1 cellular context compared by ENCODE assay signal in the genomic region with DNA sequence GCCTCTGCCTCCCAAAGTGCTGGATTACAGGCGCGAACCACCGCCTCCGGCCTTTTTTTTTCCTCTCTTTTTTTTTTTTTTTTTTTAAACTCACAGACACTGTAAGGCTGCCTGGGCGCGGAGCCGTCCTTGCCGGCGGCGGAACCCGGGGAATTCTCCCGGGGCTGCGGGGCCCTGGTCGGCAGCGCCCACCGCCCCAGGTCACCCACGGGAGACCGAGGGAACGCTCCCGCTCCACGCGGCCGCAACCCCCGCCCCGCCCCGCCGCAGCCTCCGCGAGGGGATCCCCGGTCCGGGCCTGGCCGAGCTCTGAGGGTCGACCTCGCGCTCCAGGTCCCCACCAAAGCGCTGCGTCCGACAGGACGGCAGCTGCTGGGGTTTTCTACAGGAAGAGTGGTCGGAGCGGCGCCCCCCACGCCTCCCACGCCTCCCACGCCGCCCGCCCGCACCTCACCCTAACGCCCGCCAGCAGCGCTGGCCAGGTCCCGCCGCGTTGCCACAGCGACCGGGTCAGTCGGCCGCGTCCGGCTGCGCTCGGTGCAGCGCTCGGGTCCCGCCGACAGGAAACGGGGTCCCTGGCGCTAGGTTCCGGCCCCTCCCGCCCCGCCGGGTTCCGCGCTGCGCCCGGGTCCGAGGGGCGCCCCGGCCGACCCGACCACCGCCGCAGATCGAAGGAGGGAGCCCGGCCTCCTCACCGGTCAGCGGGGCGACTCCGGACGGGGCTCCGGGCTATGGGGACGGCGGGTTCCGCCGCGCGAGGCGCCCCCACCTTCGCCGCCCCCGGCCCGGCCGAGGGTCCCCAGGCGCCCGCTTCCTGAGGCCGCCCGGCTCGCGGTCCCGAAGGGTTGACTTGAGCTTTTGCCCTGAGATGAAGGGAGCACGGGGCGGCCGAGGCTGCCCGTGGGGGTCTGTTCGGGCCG.
TF ChIP-seq lines count a peak whose summit lies in the region.

CCDC57 (minus strand) TSS at position 512 of the 920 bp plus-strand sequence. CDS start 10,898 bp downstream, outside the sequence.

TF ChIP-seq in HepG2, 621 proteins besides CTCF, POLR2A, EP300 and RAD21 (continued from another document and continues in another):
- TF ChIP-seq ZBTB4 (CRISPR knock-in tag; IDR thresholded peaks at IDR 0.05; ENCODE audit: borderline replicate concordance) (no peak; the same call in 1 of the 2 replicates), ZNF564 (CRISPR knock-in tag; IDR thresholded peaks at IDR 0.05) (0 out of 2 replicates have a peak, but pooled peaks have one; percentile 36), ZNF616 (CRISPR knock-in tag; IDR thresholded peaks at IDR 0.05; ENCODE audit: low read depth) (no peak; the same call in 1 of the 2 replicates), ZNF205 (CRISPR knock-in tag; IDR thresholded peaks at IDR 0.05) (0 out of 2 replicates have a peak, but pooled peaks have one; percentile 39), SP140L (CRISPR knock-in tag; IDR thresholded peaks at IDR 0.05; ENCODE audit: borderline replicate concordance) (no peak), HMG20A (CRISPR knock-in tag; IDR thresholded peaks at IDR 0.05; ENCODE audit: borderline replicate concordance) (no peak), CHD4 (IDR thresholded peaks at IDR 0.05; ENCODE audit: borderline replicate concordance, low read length) (peak; percentile 72), TOE1 (CRISPR knock-in tag; IDR thresholded peaks at IDR 0.05) (no peak), ZNF644 (CRISPR knock-in tag; IDR thresholded peaks at IDR 0.05; ENCODE audit: low read depth) (no peak), ZNF549 (CRISPR knock-in tag; IDR thresholded peaks at IDR 0.05) (no peak), ZFP36 (IDR thresholded peaks at IDR 0.05; ENCODE audit: borderline replicate concordance, low read depth, low read length, partially characterized antibody) (no peak), MEIS1 (CRISPR knock-in tag; IDR thresholded peaks at IDR 0.05; ENCODE audit: borderline replicate concordance) (no peak; the same call in 1 of the 2 replicates), HDAC6 (IDR thresholded peaks at IDR 0.05; ENCODE audit: low read depth, low read length) (no peak), MED1 (CRISPR knock-in tag; IDR thresholded peaks at IDR 0.05) (peak; percentile 84), ZNF329 (CRISPR knock-in tag; IDR thresholded peaks at IDR 0.05; ENCODE audit: low read depth) (peak; percentile 90), HNF1A (IDR thresholded peaks at IDR 0.05; ENCODE audit: low read depth) (no peak), HNF1A (CRISPR knock-in tag; IDR thresholded peaks at IDR 0.05; ENCODE audit: borderline replicate concordance) (peak; percentile 70), FLYWCH1 (CRISPR knock-in tag; IDR thresholded peaks at IDR 0.05) (peak; percentile 78; the same call in 1 of the 2 replicates), ZNF703 (CRISPR knock-in tag; IDR thresholded peaks at IDR 0.05; ENCODE audit: borderline replicate concordance) (peak; percentile 55; the same call in 1 of the 2 replicates), CBFB (CRISPR knock-in tag; IDR thresholded peaks at IDR 0.05) (peak; percentile 87), SALL2 (CRISPR knock-in tag; IDR thresholded peaks at IDR 0.05) (peak; percentile 96; the same call in 1 of the 2 replicates), ZNF777 (CRISPR knock-in tag; IDR thresholded peaks at IDR 0.05) (peak; percentile 93), DNMT3B (CRISPR knock-in tag; conservative IDR thresholded peaks at IDR 0.05) (no peak), ZNF333 (CRISPR knock-in tag; IDR thresholded peaks at IDR 0.05; ENCODE audit: borderline replicate concordance) (peak; percentile 73; the same call in 1 of the 2 replicates)
- TF ChIP-seq, protein P1, sequence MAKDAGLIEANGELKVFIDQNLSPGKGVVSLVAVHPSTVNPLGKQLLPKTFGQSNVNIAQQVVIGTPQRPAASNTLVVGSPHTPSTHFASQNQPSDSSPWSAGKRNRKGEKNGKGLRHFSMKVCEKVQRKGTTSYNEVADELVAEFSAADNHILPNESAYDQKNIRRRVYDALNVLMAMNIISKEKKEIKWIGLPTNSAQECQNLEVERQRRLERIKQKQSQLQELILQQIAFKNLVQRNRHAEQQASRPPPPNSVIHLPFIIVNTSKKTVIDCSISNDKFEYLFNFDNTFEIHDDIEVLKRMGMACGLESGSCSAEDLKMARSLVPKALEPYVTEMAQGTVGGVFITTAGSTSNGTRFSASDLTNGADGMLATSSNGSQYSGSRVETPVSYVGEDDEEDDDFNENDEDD (CRISPR knock-in tag; IDR thresholded peaks at IDR 0.05; ENCODE audit: borderline replicate concordance), result peak; percentile 75
- TF ChIP-seq, protein P2, sequence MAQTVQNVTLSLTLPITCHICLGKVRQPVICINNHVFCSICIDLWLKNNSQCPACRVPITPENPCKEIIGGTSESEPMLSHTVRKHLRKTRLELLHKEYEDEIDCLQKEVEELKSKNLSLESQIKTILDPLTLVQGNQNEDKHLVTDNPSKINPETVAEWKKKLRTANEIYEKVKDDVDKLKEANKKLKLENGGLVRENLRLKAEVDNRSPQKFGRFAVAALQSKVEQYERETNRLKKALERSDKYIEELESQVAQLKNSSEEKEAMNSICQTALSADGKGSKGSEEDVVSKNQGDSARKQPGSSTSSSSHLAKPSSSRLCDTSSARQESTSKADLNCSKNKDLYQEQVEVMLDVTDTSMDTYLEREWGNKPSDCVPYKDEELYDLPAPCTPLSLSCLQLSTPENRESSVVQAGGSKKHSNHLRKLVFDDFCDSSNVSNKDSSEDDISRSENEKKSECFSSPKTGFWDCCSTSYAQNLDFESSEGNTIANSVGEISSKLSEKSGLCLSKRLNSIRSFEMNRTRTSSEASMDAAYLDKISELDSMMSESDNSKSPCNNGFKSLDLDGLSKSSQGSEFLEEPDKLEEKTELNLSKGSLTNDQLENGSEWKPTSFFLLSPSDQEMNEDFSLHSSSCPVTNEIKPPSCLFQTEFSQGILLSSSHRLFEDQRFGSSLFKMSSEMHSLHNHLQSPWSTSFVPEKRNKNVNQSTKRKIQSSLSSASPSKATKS (CRISPR knock-in tag; IDR thresholded peaks at IDR 0.05), result no peak; the same call in 1 of the 2 replicates
- TF ChIP-seq, protein P3, sequence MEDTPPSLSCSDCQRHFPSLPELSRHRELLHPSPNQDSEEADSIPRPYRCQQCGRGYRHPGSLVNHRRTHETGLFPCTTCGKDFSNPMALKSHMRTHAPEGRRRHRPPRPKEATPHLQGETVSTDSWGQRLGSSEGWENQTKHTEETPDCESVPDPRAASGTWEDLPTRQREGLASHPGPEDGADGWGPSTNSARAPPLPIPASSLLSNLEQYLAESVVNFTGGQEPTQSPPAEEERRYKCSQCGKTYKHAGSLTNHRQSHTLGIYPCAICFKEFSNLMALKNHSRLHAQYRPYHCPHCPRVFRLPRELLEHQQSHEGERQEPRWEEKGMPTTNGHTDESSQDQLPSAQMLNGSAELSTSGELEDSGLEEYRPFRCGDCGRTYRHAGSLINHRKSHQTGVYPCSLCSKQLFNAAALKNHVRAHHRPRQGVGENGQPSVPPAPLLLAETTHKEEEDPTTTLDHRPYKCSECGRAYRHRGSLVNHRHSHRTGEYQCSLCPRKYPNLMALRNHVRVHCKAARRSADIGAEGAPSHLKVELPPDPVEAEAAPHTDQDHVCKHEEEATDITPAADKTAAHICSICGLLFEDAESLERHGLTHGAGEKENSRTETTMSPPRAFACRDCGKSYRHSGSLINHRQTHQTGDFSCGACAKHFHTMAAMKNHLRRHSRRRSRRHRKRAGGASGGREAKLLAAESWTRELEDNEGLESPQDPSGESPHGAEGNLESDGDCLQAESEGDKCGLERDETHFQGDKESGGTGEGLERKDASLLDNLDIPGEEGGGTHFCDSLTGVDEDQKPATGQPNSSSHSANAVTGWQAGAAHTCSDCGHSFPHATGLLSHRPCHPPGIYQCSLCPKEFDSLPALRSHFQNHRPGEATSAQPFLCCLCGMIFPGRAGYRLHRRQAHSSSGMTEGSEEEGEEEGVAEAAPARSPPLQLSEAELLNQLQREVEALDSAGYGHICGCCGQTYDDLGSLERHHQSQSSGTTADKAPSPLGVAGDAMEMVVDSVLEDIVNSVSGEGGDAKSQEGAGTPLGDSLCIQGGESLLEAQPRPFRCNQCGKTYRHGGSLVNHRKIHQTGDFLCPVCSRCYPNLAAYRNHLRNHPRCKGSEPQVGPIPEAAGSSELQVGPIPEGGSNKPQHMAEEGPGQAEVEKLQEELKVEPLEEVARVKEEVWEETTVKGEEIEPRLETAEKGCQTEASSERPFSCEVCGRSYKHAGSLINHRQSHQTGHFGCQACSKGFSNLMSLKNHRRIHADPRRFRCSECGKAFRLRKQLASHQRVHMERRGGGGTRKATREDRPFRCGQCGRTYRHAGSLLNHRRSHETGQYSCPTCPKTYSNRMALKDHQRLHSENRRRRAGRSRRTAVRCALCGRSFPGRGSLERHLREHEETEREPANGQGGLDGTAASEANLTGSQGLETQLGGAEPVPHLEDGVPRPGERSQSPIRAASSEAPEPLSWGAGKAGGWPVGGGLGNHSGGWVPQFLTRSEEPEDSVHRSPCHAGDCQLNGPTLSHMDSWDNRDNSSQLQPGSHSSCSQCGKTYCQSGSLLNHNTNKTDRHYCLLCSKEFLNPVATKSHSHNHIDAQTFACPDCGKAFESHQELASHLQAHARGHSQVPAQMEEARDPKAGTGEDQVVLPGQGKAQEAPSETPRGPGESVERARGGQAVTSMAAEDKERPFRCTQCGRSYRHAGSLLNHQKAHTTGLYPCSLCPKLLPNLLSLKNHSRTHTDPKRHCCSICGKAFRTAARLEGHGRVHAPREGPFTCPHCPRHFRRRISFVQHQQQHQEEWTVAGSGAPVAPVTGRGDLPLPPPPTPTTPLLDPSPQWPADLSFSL (CRISPR knock-in tag; IDR thresholded peaks at IDR 0.05), result no peak
- TF ChIP-seq, protein P4, sequence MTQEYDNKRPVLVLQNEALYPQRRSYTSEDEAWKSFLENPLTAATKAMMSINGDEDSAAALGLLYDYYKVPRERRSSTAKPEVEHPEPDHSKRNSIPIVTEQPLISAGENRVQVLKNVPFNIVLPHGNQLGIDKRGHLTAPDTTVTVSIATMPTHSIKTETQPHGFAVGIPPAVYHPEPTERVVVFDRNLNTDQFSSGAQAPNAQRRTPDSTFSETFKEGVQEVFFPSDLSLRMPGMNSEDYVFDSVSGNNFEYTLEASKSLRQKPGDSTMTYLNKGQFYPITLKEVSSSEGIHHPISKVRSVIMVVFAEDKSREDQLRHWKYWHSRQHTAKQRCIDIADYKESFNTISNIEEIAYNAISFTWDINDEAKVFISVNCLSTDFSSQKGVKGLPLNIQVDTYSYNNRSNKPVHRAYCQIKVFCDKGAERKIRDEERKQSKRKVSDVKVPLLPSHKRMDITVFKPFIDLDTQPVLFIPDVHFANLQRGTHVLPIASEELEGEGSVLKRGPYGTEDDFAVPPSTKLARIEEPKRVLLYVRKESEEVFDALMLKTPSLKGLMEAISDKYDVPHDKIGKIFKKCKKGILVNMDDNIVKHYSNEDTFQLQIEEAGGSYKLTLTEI (CRISPR knock-in tag; conservative IDR thresholded peaks at IDR 0.05), result no peak
